Comparison of ENCODE assay signal across 15 cellular contexts in genomic region chr10:112832959-112833358, GRCh38.
"Had no signal": no experiment of that assay in that cellular context is flagged by ENCODE, and none has a peak within 500 bp of the region (broad histone marks: within the 10 kb centered on the region; RNA-seq: fewer than 3 reads in every experiment).

No MANE protein-coding gene starts in this region.

- H3K79me2 ChIP-seq: hepatocyte had no signal

- H3K9me3 Mint-ChIP-seq: dendritic cell treated with granulocyte-macrophage colony-stimulating factor and Interleukin-4, amounts not matched to agents 40 ng/mL and 50 ng/mL, for 4 days; effector memory CD8-positive, alpha-beta T cell; nephron progenitor cell had no signal

- H3K27me3 Mint-ChIP-seq: effector memory CD8-positive, alpha-beta T cell; naive thymus-derived CD4-positive, alpha-beta T cell had no signal

- H3K27me3 ChIP-seq: hepatocyte, neutrophil, sigmoid colon had no signal

- H3K27ac Mint-ChIP-seq: dendritic cell treated with granulocyte-macrophage colony-stimulating factor and Interleukin-4, amounts not matched to agents 40 ng/mL and 50 ng/mL, for 4 days; effector memory CD8-positive, alpha-beta T cell had no signal

- H3K4me2 ChIP-seq: hepatocyte had no signal

- H3K4me3 ChIP-seq: hepatocyte, left ventricle myocardium inferior, lower lobe of right lung, sigmoid colon, skin epidermis had no signal

- H2AFZ ChIP-seq: hepatocyte had no signal

- DNase-seq: effector memory CD8-positive, alpha-beta T cell; erythroblast; foreskin melanocyte; left cardiac atrium; left ventricle myocardium inferior; lower lobe of right lung; mesenchymal stem cell; naive thymus-derived CD4-positive, alpha-beta T cell; nephron progenitor cell; sigmoid colon; stimulated activated naive CD4-positive, alpha-beta T cell treated with Interleukin-2 at 50 U/mL for 16 hours had no signal

- ATAC-seq: effector memory CD8-positive, alpha-beta T cell; left cardiac atrium; lower lobe of right lung; naive thymus-derived CD4-positive, alpha-beta T cell had no signal

- H3K27ac ChIP-seq: hepatocyte, left ventricle myocardium inferior, lower lobe of right lung, neutrophil, sigmoid colon, skin epidermis had no signal

- H3K36me3 ChIP-seq: left ventricle myocardium inferior, lower lobe of right lung, neutrophil, sigmoid colon had no signal

- H3K9me3 ChIP-seq: left ventricle myocardium inferior, lower lobe of right lung, neutrophil, sigmoid colon had no signal

- H3K4me3 Mint-ChIP-seq: dendritic cell treated with granulocyte-macrophage colony-stimulating factor and Interleukin-4, amounts not matched to agents 40 ng/mL and 50 ng/mL, for 4 days; effector memory CD8-positive, alpha-beta T cell; naive thymus-derived CD4-positive, alpha-beta T cell; nephron progenitor cell had no signal
